In genomic region chr7:28358423-28358868, GRCh38 we compare ENCODE assay signal across 12 cellular contexts. TPM values are rescaled to one million over a fixed set of nuclear protein-coding genes. Genes with fewer than 3 reads are reported as not detected.
DNase-seq lines count a peak whose midpoint lies in the region; ATAC-seq and TF ChIP-seq lines count a peak whose summit lies in the region.
"Had no signal": no experiment of that assay in that cellular context is flagged by ENCODE, and none has a peak within 500 bp of the region (broad histone marks: within the 10 kb centered on the region; RNA-seq: fewer than 3 reads in every experiment).

No MANE protein-coding gene starts in this region.

- in situ Hi-C loops in transverse colon (cut with MboI; ENCODE audit: low pct_ligation_motif_present in 1 of 4, low pct_unique_long_range_greater_than_20kb in 1 of 4, low sequenced_read_pairs in 3 of 4) = no loop called here

- no peak for ATAC-seq in HG03280 (IDR thresholded peaks at IDR 0.05; ENCODE audit: unreplicated experiment)
- no peak for ATAC-seq in left colon
- ATAC-seq: activated CD8-positive, alpha-beta memory T cell treated with anti-CD3 and anti-CD28 coated beads, Interleukin-2, amount 10 ng/mL, durations not matched to agents 7 days and 5 days had no signal

- no peak for TF ChIP-seq POLR2A in transverse colon (IDR thresholded peaks at IDR 0.05)

- intact Hi-C loops in transverse colon (cut with DNase I; ENCODE audit: low total_unique reads) = no loop called here
- intact Hi-C loops in left colon (cut with DNase I, micrococcal nuclease) = no loop called here

- H3K9me3 ChIP-seq in MG63 (no peaks in the 10 kb centered on the region), transverse colon (no peaks in the 10 kb centered on the region)
- H3K9me3 ChIP-seq: sigmoid colon had no signal

- H3K36me3 ChIP-seq in MG63 (no peaks in the 10 kb centered on the region), transverse colon (no peaks in the 10 kb centered on the region)
- H3K36me3 ChIP-seq: sigmoid colon had no signal

- 60 to 82% methylated on average over 3 to 5 of the region's 5 CpGs for WGBS in transverse colon (ENCODE audit: low coverage in 1 of 2), 2 donors

- TF ChIP-seq CTCF in choroid plexus epithelial cell (conservative IDR thresholded peaks at IDR 0.05; ENCODE audit: low read depth, low read length) (no peak), transverse colon (IDR thresholded peaks at IDR 0.05) (no peak)

- DNase-seq in Daoy (ENCODE audit: low read depth) (peak; percentile 100), MG63 (peak; percentile 95), choroid plexus epithelial cell (ENCODE audit: low read depth) (peak; percentile 83), myocyte (ENCODE audit: low read depth) (peak; percentile 100), NCI-H1092 treated with DMSO at 0.1 percent for 48 hours (lab: John Stamatoyannopoulos, UW) (no peak), transverse colon (no peak), left colon (no peak)
- DNase-seq: activated CD8-positive, alpha-beta memory T cell treated with anti-CD3 and anti-CD28 coated beads, Interleukin-2, amount 10 ng/mL, durations not matched to agents 7 days and 5 days; NCI-H1436 treated with DMSO at 0.1 percent for 48 hours; SHP77; sigmoid colon had no signal

- no peak for TF ChIP-seq EP300 in transverse colon (IDR thresholded peaks at IDR 0.05; ENCODE audit: low read depth)

- no peak overlapping the region for H3K27ac ChIP-seq in transverse colon
- H3K27ac ChIP-seq: sigmoid colon had no signal

- H3K4me3 ChIP-seq in MG63 = no peak overlapping the region
- H3K4me3 ChIP-seq in choroid plexus epithelial cell (ENCODE audit: low read depth, low read length) = no peak overlapping the region
- H3K4me3 ChIP-seq in transverse colon = no peak overlapping the region
- H3K4me3 ChIP-seq: sigmoid colon had no signal

- H3K27me3 ChIP-seq in MG63 (no peaks in the 10 kb centered on the region), transverse colon (peaks cover 5% of the 10 kb centered on the region)
- H3K27me3 ChIP-seq: sigmoid colon had no signal

- no peaks in the 10 kb centered on the region for H3K4me1 ChIP-seq in transverse colon
- H3K4me1 ChIP-seq: sigmoid colon had no signal

RNA-seq across cellular contexts. Expression of gene CREB5, which starts 53.9 kb away (rescaled TPM):
- 12.1 and 17.3 TPM in 2 replicates for total RNA-seq in Daoy (2014; rRNA removed; shearing (Covaris generic))
- total RNA-seq in MG63 (2014; rRNA removed; shearing (Covaris generic); ENCODE audit: low replicate concordance) = 18.5 and 19.4 TPM in 2 replicates
- total RNA-seq in myocyte = 3.7 and 4.0 TPM in 2 replicates
- polyA plus RNA-seq in myocyte (2012) = 1.7 TPM
- total RNA-seq in transverse colon = 10 to 100 TPM in 1 of 4 donors, 1 to 10 TPM in 3; 3.0 to 12.2 (median 7.0) TPM
- 1 to 10 TPM; 1.8 to 2.4 TPM for total RNA-seq in left colon
- total RNA-seq: activated CD8-positive, alpha-beta memory T cell treated with anti-CD3 and anti-CD28 coated beads, Interleukin-2, amount 10 ng/mL, durations not matched to agents 7 days and 5 days had no signal

Comparison
In these comparisons a context has a peak if more than half of its experiments do, and no peak if none do; other contexts are left out.
1. DNase-seq: peak in Daoy (single experiment), MG63 (single experiment), choroid plexus epithelial cell (single experiment) and myocyte (single experiment); none in NCI-H1092 treated with DMSO at 0.1 percent for 48 hours (single experiment), transverse colon (single experiment) and left colon (0 of 2).